Comparison of ENCODE assay signal across 9 cellular contexts in the genomic region with DNA sequence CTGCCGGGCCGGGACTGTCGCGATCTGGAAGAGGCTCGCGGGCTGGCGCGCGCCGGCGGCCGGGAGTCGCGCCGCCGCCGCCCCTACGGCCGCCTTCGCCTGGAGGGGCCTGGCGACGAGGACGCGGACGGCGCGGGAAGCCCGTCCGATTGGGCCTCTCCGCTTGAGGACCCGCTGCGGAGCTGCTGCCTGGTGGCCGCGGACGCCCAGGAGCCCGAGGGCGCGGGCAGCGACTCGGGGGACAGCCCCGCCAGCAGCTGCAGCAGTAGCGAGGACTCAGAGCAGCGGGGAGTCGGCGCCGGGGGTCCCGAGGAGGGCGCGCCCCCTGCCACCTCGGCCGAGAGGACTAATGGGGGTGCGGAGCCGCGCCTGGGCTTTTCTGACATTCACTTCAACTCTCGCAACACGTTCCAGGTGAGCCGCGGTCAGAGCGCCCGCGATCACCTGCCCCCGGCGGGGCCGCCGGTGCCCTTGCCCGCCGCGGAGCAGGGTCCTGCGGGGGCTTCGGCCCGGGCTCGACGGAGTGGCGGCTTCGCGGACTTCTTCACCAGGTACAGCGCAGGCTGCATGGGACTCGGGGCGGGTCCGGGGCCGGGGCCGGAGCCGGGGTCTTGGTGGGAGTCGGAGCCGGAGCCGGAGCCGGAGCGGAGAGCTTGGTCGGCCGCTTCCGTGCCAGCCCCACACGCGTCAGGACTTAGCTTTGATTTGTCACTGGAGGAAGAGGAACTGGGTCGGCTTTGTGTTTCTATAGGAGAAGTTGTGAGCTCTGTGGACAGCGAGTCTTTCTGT. TPM values are rescaled to one million over a fixed set of nuclear protein-coding genes. Genes with fewer than 3 reads are reported as not detected.
DNase-seq lines count a peak whose midpoint lies in the region; TF ChIP-seq lines count a peak whose summit lies in the region.
"Had no signal": no experiment of that assay in that cellular context is flagged by ENCODE, and none has a peak within 500 bp of the region (broad histone marks: within the 10 kb centered on the region; RNA-seq: fewer than 3 reads in every experiment).

No MANE protein-coding gene starts in this region.

- no peaks in the 10 kb centered on the region for H3K9me3 ChIP-seq in colonic mucosa

- peak overlapping the region; percentile 75 to 81 for H3K9ac ChIP-seq in colonic mucosa (ENCODE audit: low read depth in 2 of 2, low read length in 2 of 2)

- intact Hi-C loops in colonic mucosa (cut with DNase I), result no loop called here

- H3K4me3 ChIP-seq in H7 (ENCODE audit: insufficient read depth, low read depth, low read length), result peak overlapping the region; percentile 70
- H3K4me3 ChIP-seq in colonic mucosa, result peak overlapping the region; percentile 89

- H3K27ac ChIP-seq in colonic mucosa, result peak overlapping the region; percentile 99
- H3K27ac ChIP-seq in layer of hippocampus (ENCODE audit: low read depth, low read length), result peak overlapping the region; percentile 89

- TF ChIP-seq CTCF in colonic mucosa (IDR thresholded peaks at IDR 0.05), result no peak

- H3K36me3 ChIP-seq in H7 (replicated peaks; ENCODE audit: control insufficient read depth, insufficient read depth, low read length) (no peaks in the 10 kb centered on the region), colonic mucosa (no peaks in the 10 kb centered on the region)

- peaks cover 27% of the 10 kb centered on the region for H3K27me3 ChIP-seq in H7 (ENCODE audit: control insufficient read depth, insufficient read depth, low read length)
- no peaks in the 10 kb centered on the region for H3K27me3 ChIP-seq in colonic mucosa
- no peaks in the 10 kb centered on the region for H3K27me3 ChIP-seq in layer of hippocampus (ENCODE audit: control insufficient read depth, insufficient read depth, low read length)

- DNase-seq in NCI-H2107 (lab: John Stamatoyannopoulos, UW) (peak; percentile 9), NCI-H2107 treated with DMSO at 0.1 percent for 48 hours (lab: John Stamatoyannopoulos, UW; ENCODE audit: unreplicated experiment) (no peak), H7 (peak; percentile 82), LHCN-M2 (ENCODE audit: low read depth) (peak; percentile 52), SW480 (ENCODE audit: low spot score) (peak; percentile 92), colonic mucosa (peak; percentile 77)
- peak; percentile 3 for DNase-seq in stimulated activated CD4-positive, alpha-beta T cell treated with anti-CD3 and anti-CD28 coated beads, Interleukin-1b, Interleukin-23, amount 100 ng/mL, for 48 hours
- DNase-seq: DND-41 had no signal

- H3K4me1 ChIP-seq in colonic mucosa, result no peaks in the 10 kb centered on the region

RNA-seq across cellular contexts. Expression of a gene that starts 0.9 kb away (rescaled TPM):
- 3.5 and 4.1 TPM in 2 replicates for total RNA-seq in H7 (2014; rRNA removed; shearing (Covaris generic))
- total RNA-seq in LHCN-M2 (2014; rRNA removed) (10.0 and 18.0 TPM in 2 replicates), colonic mucosa (10 to 100 TPM; 18.0 to 21.0 TPM)
- polyA plus RNA-seq in LHCN-M2 (2012), result 5.0 TPM

RNA-seq across cellular contexts. Expression of a gene that starts 40.5 kb away (rescaled TPM):
- total RNA-seq in H7 (2014; rRNA removed; shearing (Covaris generic)), result 32.8 and 40.0 TPM in 2 replicates
- total RNA-seq in LHCN-M2 (2014; rRNA removed), result 46.8 and 52.2 TPM in 2 replicates
- polyA plus RNA-seq in LHCN-M2 (2012), result 9.4 TPM
- 10 to 100 TPM in 1 of 2 donors, 1 to 10 TPM in 1; 7.9 to 10.3 TPM for total RNA-seq in colonic mucosa
